In the genomic region with DNA sequence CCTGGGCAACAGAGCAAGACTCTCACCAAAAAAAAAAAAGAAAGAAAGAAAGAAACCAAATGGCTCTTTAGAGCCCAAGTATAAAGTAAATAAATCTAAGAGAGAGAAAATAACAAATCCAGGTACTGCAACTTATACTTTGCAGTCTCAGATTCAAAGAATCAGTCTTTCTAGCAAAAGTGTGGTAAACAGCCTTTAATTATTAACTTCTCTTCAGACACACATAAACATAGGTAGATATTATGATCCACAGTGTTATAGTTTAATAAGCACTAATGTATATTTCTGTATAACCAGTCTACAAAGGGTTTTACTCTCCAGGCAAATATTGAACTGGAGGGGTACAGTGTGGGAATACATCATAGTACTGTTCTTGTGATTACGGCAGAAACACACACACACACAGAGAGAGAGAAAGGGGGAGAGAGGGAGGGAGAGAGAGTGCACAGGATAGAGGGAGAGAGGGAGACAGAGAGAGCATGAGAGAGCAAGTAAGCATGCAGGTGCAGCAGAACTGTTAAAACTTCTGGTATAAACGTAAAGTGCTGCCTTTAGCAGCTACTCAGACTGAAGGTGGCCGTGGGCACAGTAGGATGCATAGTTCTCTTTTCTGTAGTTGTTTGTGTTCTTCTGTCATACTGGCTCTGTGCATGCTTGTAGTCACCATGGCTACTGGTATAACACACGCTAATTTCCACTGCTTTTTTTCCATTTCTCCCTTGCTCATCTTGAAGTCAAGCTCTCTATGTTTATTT, we compare ENCODE assay signal across 10 cellular contexts. TPM values are rescaled to one million over a fixed set of nuclear protein-coding genes. Genes with fewer than 3 reads are reported as not detected.
DNase-seq lines count a peak whose midpoint lies in the region; ATAC-seq and TF ChIP-seq lines count a peak whose summit lies in the region.
"Had no signal": no experiment of that assay in that cellular context is flagged by ENCODE, and none has a peak within 500 bp of the region (broad histone marks: within the 10 kb centered on the region; RNA-seq: fewer than 3 reads in every experiment).

No MANE protein-coding gene starts in this region.

- H3K27ac Mint-ChIP-seq in endodermal cell, result no peak overlapping the region

- DNase-seq in AG08396 (ENCODE audit: low spot score) (peak; percentile 31), fibroblast of lung (ENCODE audit: low read depth in 2 of 2) (peak; percentile 23 to 46), T-helper 9 cell (no peak), NK-92 (lab: John Stamatoyannopoulos, UW; ENCODE audit: unreplicated experiment) (no peak), endodermal cell (no peak), mesenteric fat pad (ENCODE audit: low spot score) (no peak)
- DNase-seq: SW 1271 had no signal

- H3K4me1 ChIP-seq in fibroblast of lung (ENCODE audit: control insufficient read depth, extremely low read depth, insufficient read depth, low read length) (no peaks in the 10 kb centered on the region), endodermal cell (ENCODE audit: control insufficient read depth, insufficient read depth, low read length) (no peaks in the 10 kb centered on the region)
- H3K4me1 ChIP-seq: BLaER1 had no signal

- H3K4me1 Mint-ChIP-seq in endodermal cell, result peaks cover 14% of the 10 kb centered on the region

- H3K9ac ChIP-seq in fibroblast of lung (ENCODE audit: insufficient read depth, low read length) (no peak overlapping the region), endodermal cell (ENCODE audit: extremely low read depth, low read length, poor library complexity, severe bottlenecking) (no peak overlapping the region)
- H3K9ac ChIP-seq: BLaER1 had no signal

- H3K79me2 ChIP-seq in fibroblast of lung (ENCODE audit: control insufficient read depth, insufficient read depth, low read length), result peaks cover 14% of the 10 kb centered on the region

- H3K27ac ChIP-seq in fibroblast of lung (ENCODE audit: insufficient read depth, low read length), result no peak overlapping the region
- H3K27ac ChIP-seq in endodermal cell (ENCODE audit: low read depth, low read length), result no peak overlapping the region
- H3K27ac ChIP-seq: BLaER1 had no signal

- H3K36me3 ChIP-seq in fibroblast of lung (ENCODE audit: control insufficient read depth, insufficient read depth, low read length), result no peaks in the 10 kb centered on the region
- peaks cover 15% of the 10 kb centered on the region for H3K36me3 ChIP-seq in endodermal cell (ENCODE audit: control insufficient read depth, insufficient read depth, low read length)
- H3K36me3 ChIP-seq: BLaER1 had no signal

- ATAC-seq in GM19467 (IDR thresholded peaks at IDR 0.05; ENCODE audit: unreplicated experiment) (peak; percentile 57), HG03378 (IDR thresholded peaks at IDR 0.05; ENCODE audit: unreplicated experiment) (peak; percentile 72)

- H3K9me3 Mint-ChIP-seq in endodermal cell, result no peaks in the 10 kb centered on the region

- H2AFZ ChIP-seq in fibroblast of lung (ENCODE audit: low read length), result no peak overlapping the region

- no peak overlapping the region for H3K4me3 ChIP-seq in fibroblast of lung (replicated peaks in 1 of 4; ENCODE audit: control extremely low read depth in 1 of 4, insufficient read depth in 1 of 4, low read depth in 3 of 4, low read length in 4 of 4)
- H3K4me3 ChIP-seq in endodermal cell (ENCODE audit: low read length), result no peak overlapping the region
- H3K4me3 ChIP-seq: BLaER1 had no signal

- no peak for TF ChIP-seq CTCF in fibroblast of lung (conservative IDR thresholded peaks at IDR 0.05 in 1 of 2, IDR thresholded peaks at IDR 0.05 in 1 of 2; ENCODE audit: low read depth in 1 of 2, low read length in 2 of 2)
- no peak for TF ChIP-seq CTCF in endodermal cell (conservative IDR thresholded peaks at IDR 0.05)

- H4K20me1 ChIP-seq in fibroblast of lung (ENCODE audit: control insufficient read depth, extremely low read depth, insufficient read depth, low read length), result no peaks in the 10 kb centered on the region
- H4K20me1 ChIP-seq: BLaER1 had no signal

- H3K27me3 ChIP-seq in fibroblast of lung (ENCODE audit: control insufficient read depth, insufficient read depth, low read length) (no peaks in the 10 kb centered on the region), endodermal cell (ENCODE audit: control insufficient read depth, insufficient read depth, low read length, poor library complexity, severe bottlenecking) (no peaks in the 10 kb centered on the region)
- H3K27me3 ChIP-seq: BLaER1 had no signal

- 56 to 85% methylated on average over 3 to 4 of the region's 4 CpGs for WGBS in endodermal cell (ENCODE audit: insufficient coverage in 1 of 2, insufficient read length in 1 of 2), 2 experiments

- no peak overlapping the region for H3K4me2 ChIP-seq in fibroblast of lung (ENCODE audit: extremely low read depth, insufficient read depth, low read length)
- H3K4me2 ChIP-seq: BLaER1 had no signal

- H3K4me3 Mint-ChIP-seq in endodermal cell, result no peak overlapping the region

- no peaks in the 10 kb centered on the region for H3K27me3 Mint-ChIP-seq in endodermal cell (ENCODE audit: insufficient read depth)

- H3K9me3 ChIP-seq in fibroblast of lung (ENCODE audit: control insufficient read depth, insufficient read depth, low read depth, low read length), result no peaks in the 10 kb centered on the region
- H3K9me3 ChIP-seq in endodermal cell (ENCODE audit: control insufficient read depth, low read length), result peaks cover 10% of the 10 kb centered on the region
- H3K9me3 ChIP-seq: BLaER1 had no signal

- H3K36me3 Mint-ChIP-seq in endodermal cell (ENCODE audit: low read depth), result peaks cover 15% of the 10 kb centered on the region

RNA-seq across cellular contexts. Expression of a gene that starts 32.3 kb away (rescaled TPM):
- total RNA-seq in fibroblast of lung, result 25.4 and 29.2 TPM in 2 replicates
- polyA plus RNA-seq in fibroblast of lung, result 39.0 and 48.2 TPM in 2 replicates
- 33.9 and 36.6 TPM in 2 replicates for polyA plus RNA-seq in fibroblast of lung (2012)
- polyA minus RNA-seq in fibroblast of lung (ENCODE audit: low replicate concordance), result 10.4 and 11.9 TPM in 2 replicates
- total RNA-seq in endodermal cell, result 10 to 100 TPM; 56.9 to 65.8 TPM
- polyA plus RNA-seq in endodermal cell (2013, experiment 1 of 2), result 51.5 TPM
- polyA plus RNA-seq in endodermal cell (2013, experiment 2 of 2), result 46.6 TPM
- total RNA-seq in mesenteric fat pad, result 32.4 TPM

Comparison
In these comparisons a context has a peak if more than half of its experiments do, and no peak if none do; other contexts are left out.
1. DNase-seq: peak in AG08396 (single experiment) and fibroblast of lung (2 of 2); none in T-helper 9 cell (single experiment), NK-92 (single experiment), endodermal cell (single experiment) and mesenteric fat pad (single experiment).